In the genomic region with DNA sequence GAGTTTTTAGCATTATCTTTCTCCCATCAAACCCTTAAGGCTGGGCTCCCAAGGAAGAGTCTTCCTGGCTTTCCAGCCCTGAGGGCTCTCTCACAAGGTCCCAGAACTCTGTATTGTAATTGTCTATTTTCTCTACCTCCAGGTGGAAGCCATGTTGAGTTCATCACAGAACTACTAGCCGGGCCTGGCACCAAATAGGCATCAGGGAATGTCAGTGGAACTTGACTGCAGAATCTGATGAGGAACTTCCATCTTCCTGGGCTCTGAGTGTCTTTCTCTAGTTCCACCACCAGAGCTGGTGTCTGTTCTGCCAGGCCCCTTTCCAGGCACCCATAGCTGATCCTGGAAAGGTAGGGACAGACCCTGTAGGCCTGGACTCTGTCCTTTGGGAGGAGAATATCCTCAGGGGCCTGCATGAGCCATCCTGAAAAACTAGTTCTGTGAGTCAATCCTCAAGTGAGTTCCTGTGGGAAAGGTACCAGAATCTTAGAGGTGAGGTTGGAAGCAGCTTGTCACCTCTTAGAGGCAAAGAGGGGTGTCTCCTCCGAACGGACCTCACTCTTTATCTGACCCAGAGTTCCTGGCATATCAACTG, we compare ENCODE assay signal across 23 cellular contexts. TPM values are rescaled to one million over a fixed set of nuclear protein-coding genes. Genes with fewer than 3 reads are reported as not detected.
DNase-seq lines count a peak whose midpoint lies in the region; ATAC-seq and TF ChIP-seq lines count a peak whose summit lies in the region.
"Had no signal": no experiment of that assay in that cellular context is flagged by ENCODE, and none has a peak within 500 bp of the region (broad histone marks: within the 10 kb centered on the region; RNA-seq: fewer than 3 reads in every experiment).

No MANE protein-coding gene starts in this region.

- BruUV-seq in Calu3 (replicated peaks; lab: Mats Ljungman, UMichigan), result no TSS peak
- no TSS peak for BruUV-seq in IMR-90 (replicated peaks; lab: Mats Ljungman, UMichigan)

- H3K4ac ChIP-seq in IMR-90 (ENCODE audit: low read depth, low read length) (0 out of 2 replicates have a peak overlapping the region, but pooled peaks have one; percentile 35), mesendoderm (ENCODE audit: low read depth, low read length) (no peak overlapping the region)

- peaks cover 2% of the 10 kb centered on the region for H3K9me3 Mint-ChIP-seq in Calu3 (ENCODE audit: low read depth, unreplicated experiment)
- H3K9me3 Mint-ChIP-seq in activated T-helper 2 cell treated with anti-CD3 and anti-CD28 coated beads, Interferon-gamma antibody, Interleukin-2, Interleukin-4, amounts not matched to agents 10 μg/mL and 5 μg/mL and 100 μg/mL, durations not matched to agents 14 hours and 24 hours and 36 hours, result no peaks in the 10 kb centered on the region
- H3K9me3 Mint-ChIP-seq: activated naive CD4-positive, alpha-beta T cell treated with anti-CD3 and anti-CD28 coated beads, Interleukin-2, amount 10 ng/mL, durations not matched to agents 7 days and 5 days; activated T-cell treated with anti-CD3 and anti-CD28 coated beads, Interleukin-2, amount 50 U/mL, for 72 hours; immature natural killer cell; stimulated activated naive CD8-positive, alpha-beta T cell treated with anti-CD3 and anti-CD28 coated beads, Interleukin-15, amount 100 ng/mL, for 72 hours had no signal

- H3K9me1 ChIP-seq in IMR-90 (ENCODE audit: insufficient read depth, low read length), result no peaks in the 10 kb centered on the region; the same call in none of the 2 replicates

- H3K14ac ChIP-seq in IMR-90 (replicated peaks; ENCODE audit: low read depth, low read length), result peak overlapping the region; percentile 35; the same call in 1 of the 2 replicates

- peaks cover 55% of the 10 kb centered on the region for H3K4me1 Mint-ChIP-seq in Calu3 (ENCODE audit: low read depth, unreplicated experiment)
- H3K4me1 Mint-ChIP-seq in activated T-helper 2 cell treated with anti-CD3 and anti-CD28 coated beads, Interferon-gamma antibody, Interleukin-2, Interleukin-4, amounts not matched to agents 10 μg/mL and 5 μg/mL and 100 μg/mL, durations not matched to agents 14 hours and 24 hours and 36 hours (ENCODE audit: low read depth), result peaks cover 5% of the 10 kb centered on the region

- H2AFZ ChIP-seq in IMR-90 (replicated peaks; ENCODE audit: low read length, poor library complexity), result peak overlapping the region; percentile 10
- H2AFZ ChIP-seq: hepatocyte had no signal

- H3K27ac ChIP-seq in IMR-90 (ENCODE audit: insufficient read depth, low read length) (no peak overlapping the region), mesendoderm (ENCODE audit: low read depth, low read length) (no peak overlapping the region)
- H3K27ac ChIP-seq: cardiac muscle cell, hepatocyte, KMS-11, transverse colon had no signal

- H2BK120ac ChIP-seq in IMR-90 (ENCODE audit: low read depth, low read length), result no peak overlapping the region
- H2BK120ac ChIP-seq in mesendoderm (ENCODE audit: low read depth, low read length), result no peak overlapping the region

- no peaks in the 10 kb centered on the region for H3K79me2 ChIP-seq in mesendoderm (ENCODE audit: control insufficient read depth, insufficient read depth, low read length)
- H3K79me2 ChIP-seq: hepatocyte had no signal

- H2AK5ac ChIP-seq in IMR-90 (ENCODE audit: low read depth, low read length), result no peak overlapping the region; the same call in 1 of the 2 replicates
- H2AK5ac ChIP-seq in mesendoderm (ENCODE audit: low read length), result no peak overlapping the region

- H3K18ac ChIP-seq in IMR-90 (ENCODE audit: low read depth, low read length) (no peak overlapping the region), mesendoderm (ENCODE audit: low read length) (no peak overlapping the region)

- no peak overlapping the region for H3K4me3 ChIP-seq in IMR-90 (ENCODE audit: insufficient read depth, low read depth, low read length)
- no peak overlapping the region for H3K4me3 ChIP-seq in choroid plexus epithelial cell (ENCODE audit: low read depth, low read length)
- H3K4me3 ChIP-seq in mesendoderm (ENCODE audit: low read length), result no peak overlapping the region
- H3K4me3 ChIP-seq: cardiac muscle cell, hepatocyte, transverse colon had no signal

- no peak overlapping the region; the same call in 1 of the 2 replicates for H3K23ac ChIP-seq in IMR-90 (ENCODE audit: low read depth, low read length)
- H3K23ac ChIP-seq in mesendoderm (ENCODE audit: low read length), result no peak overlapping the region

- no peaks in the 10 kb centered on the region for H4K20me1 ChIP-seq in IMR-90 (ENCODE audit: insufficient read depth, low read length)

- dilution Hi-C loops in IMR-90 (cut with HindIII; ENCODE audit: low sequenced_read_pairs, unreplicated experiment), result no loop called here

- H2BK20ac ChIP-seq in IMR-90 (ENCODE audit: low read depth, low read length), result no peak overlapping the region

- no peak overlapping the region for H2AK9ac ChIP-seq in IMR-90 (replicated peaks; ENCODE audit: low read depth, low read length, poor library complexity)

- peak overlapping the region; percentile 9 for H3K27ac Mint-ChIP-seq in Calu3 (ENCODE audit: unreplicated experiment)
- no peak overlapping the region for H3K27ac Mint-ChIP-seq in activated T-helper 2 cell treated with anti-CD3 and anti-CD28 coated beads, Interferon-gamma antibody, Interleukin-2, Interleukin-4, amounts not matched to agents 10 μg/mL and 5 μg/mL and 100 μg/mL, durations not matched to agents 14 hours and 24 hours and 36 hours
- H3K27ac Mint-ChIP-seq: activated naive CD4-positive, alpha-beta T cell treated with anti-CD3 and anti-CD28 coated beads, Interleukin-2, amount 10 ng/mL, durations not matched to agents 7 days and 5 days; activated T-cell treated with anti-CD3 and anti-CD28 coated beads, Interleukin-2, amount 50 U/mL, for 72 hours; immature natural killer cell; stimulated activated naive CD8-positive, alpha-beta T cell treated with anti-CD3 and anti-CD28 coated beads, Interleukin-15, amount 100 ng/mL, for 72 hours had no signal

- no peaks in the 10 kb centered on the region for H3K36me3 ChIP-seq in IMR-90 (ENCODE audit: control insufficient read depth, insufficient read depth, low read length)
- H3K36me3 ChIP-seq in mesendoderm (ENCODE audit: control insufficient read depth, insufficient read depth, low read length), result no peaks in the 10 kb centered on the region
- H3K36me3 ChIP-seq: cardiac muscle cell, transverse colon had no signal

- no peak overlapping the region for H3K4me3 Mint-ChIP-seq in Calu3 (ENCODE audit: low read depth, unreplicated experiment)
- H3K4me3 Mint-ChIP-seq in activated T-helper 2 cell treated with anti-CD3 and anti-CD28 coated beads, Interferon-gamma antibody, Interleukin-2, Interleukin-4, amounts not matched to agents 10 μg/mL and 5 μg/mL and 100 μg/mL, durations not matched to agents 14 hours and 24 hours and 36 hours (ENCODE audit: low read depth), result no peak overlapping the region
- H3K4me3 Mint-ChIP-seq: activated naive CD4-positive, alpha-beta T cell treated with anti-CD3 and anti-CD28 coated beads, Interleukin-2, amount 10 ng/mL, durations not matched to agents 7 days and 5 days; activated T-cell treated with anti-CD3 and anti-CD28 coated beads, Interleukin-2, amount 50 U/mL, for 72 hours; CD14-positive monocyte; immature natural killer cell; stimulated activated naive CD8-positive, alpha-beta T cell treated with anti-CD3 and anti-CD28 coated beads, Interleukin-15, amount 100 ng/mL, for 72 hours had no signal

- WGBS in IMR-90 (ENCODE audit: extremely low coverage in 2 of 2, insufficient read length in 1 of 2), 2 experiments, result no CpG with 5 or more reads among the region's 3 CpGs
- no CpG with 5 or more reads among the region's 3 CpGs for WGBS in mesendoderm (ENCODE audit: extremely low coverage, insufficient coverage, low lambda C conversion rate)

- H3K56ac ChIP-seq in IMR-90 (ENCODE audit: extremely low read depth, insufficient read depth, low read length) (no peak overlapping the region), mesendoderm (ENCODE audit: low read length) (no peak overlapping the region)

- CTCF ChIA-PET in Calu3 (lab: Charles Lee), result interaction anchor here (1.2 to 1.6 kb wide), 4 partner anchors 11 to 28 kb away, joined by 3 to 7 read pairs (median 5); partner anchors contain the start of gene TOP1
- CTCF ChIA-PET in IMR-90 (lab: Yijun Ruan, JAX), result interaction anchor here (0.6 to 1.3 kb wide), 2 partner anchors 14 to 68 kb away, joined by 4 to 7 read pairs; no protein-coding TSS in a partner anchor

- H3K36me3 Mint-ChIP-seq in Calu3 (ENCODE audit: insufficient read depth, unreplicated experiment), result peaks cover 3% of the 10 kb centered on the region
- H3K36me3 Mint-ChIP-seq in activated T-helper 2 cell treated with anti-CD3 and anti-CD28 coated beads, Interferon-gamma antibody, Interleukin-2, Interleukin-4, amounts not matched to agents 10 μg/mL and 5 μg/mL and 100 μg/mL, durations not matched to agents 14 hours and 24 hours and 36 hours (ENCODE audit: low read depth), result no peaks in the 10 kb centered on the region
- H3K36me3 Mint-ChIP-seq: activated naive CD4-positive, alpha-beta T cell treated with anti-CD3 and anti-CD28 coated beads, Interleukin-2, amount 10 ng/mL, durations not matched to agents 7 days and 5 days; CD14-positive monocyte had no signal

- H4K8ac ChIP-seq in IMR-90 (ENCODE audit: low read depth in 2 of 2, low read length in 2 of 2) (no peak overlapping the region), mesendoderm (ENCODE audit: low read depth, low read length) (no peak overlapping the region)

- H3K27me3 ChIP-seq in IMR-90 (ENCODE audit: control insufficient read depth, insufficient read depth, low read length) (peaks cover 2% of the 10 kb centered on the region; the same call in 1 of the 2 replicates), mesendoderm (ENCODE audit: insufficient read depth, low read length, poor library complexity) (no peaks in the 10 kb centered on the region)
- H3K27me3 ChIP-seq: cardiac muscle cell, hepatocyte, transverse colon had no signal

- intact Hi-C loops in Calu3 (cut with micrococcal nuclease; ENCODE audit: unreplicated experiment), result no loop called here
- intact Hi-C loops in IMR-90 (cut with micrococcal nuclease), result no loop called here
- intact Hi-C loops in activated T-helper 2 cell treated with anti-CD3 and anti-CD28 coated beads, Interferon-gamma antibody, Interleukin-2, Interleukin-4, amounts not matched to agents 10 μg/mL and 5 μg/mL and 100 μg/mL, durations not matched to agents 14 hours and 24 hours and 36 hours (cut with micrococcal nuclease), result no loop called here

- H3K9ac ChIP-seq in IMR-90 (ENCODE audit: low read depth, low read length) (no peak overlapping the region), mesendoderm (ENCODE audit: low read length) (no peak overlapping the region)
- H3K9ac ChIP-seq: KMS-11 had no signal

- no peak overlapping the region for H4K5ac ChIP-seq in IMR-90 (ENCODE audit: low read depth, low read length)
- H4K5ac ChIP-seq in mesendoderm (ENCODE audit: low read length), result no peak overlapping the region

- H3K4me1 ChIP-seq in IMR-90 (ENCODE audit: control insufficient read depth, insufficient read depth, low read length) (peaks cover 3% of the 10 kb centered on the region), mesendoderm (ENCODE audit: control insufficient read depth, low read depth, low read length) (no peaks in the 10 kb centered on the region)

- no peaks in the 10 kb centered on the region for H3K9me3 ChIP-seq in IMR-90 (ENCODE audit: control insufficient read depth, insufficient read depth, low read length)
- H3K9me3 ChIP-seq: transverse colon had no signal

- ATAC-seq in IMR-90 (ENCODE audit: low read depth), result no peak
- ATAC-seq: activated T-cell treated with anti-CD3 and anti-CD28 coated beads, Interleukin-2, amount 50 U/mL, for 72 hours; stimulated activated naive CD8-positive, alpha-beta T cell treated with anti-CD3 and anti-CD28 coated beads, Interleukin-15, amount 100 ng/mL, for 72 hours had no signal

- no peak for TF ChIP-seq CTCF in Calu3 (IDR thresholded peaks at IDR 0.05; ENCODE audit: unreplicated experiment)
- no peak for TF ChIP-seq CTCF in IMR-90 (conservative IDR thresholded peaks at IDR 0.05; ENCODE audit: low read depth, low read length)
- peak; percentile 2 for TF ChIP-seq CTCF in choroid plexus epithelial cell (conservative IDR thresholded peaks at IDR 0.05; ENCODE audit: low read depth, low read length)

- POLR2A ChIA-PET in IMR-90 (lab: Charles Lee; ENCODE audit: unreplicated experiment), result no interaction called here

- H2BK15ac ChIP-seq in IMR-90 (ENCODE audit: low read depth, low read length), result no peak overlapping the region
- no peak overlapping the region for H2BK15ac ChIP-seq in mesendoderm (replicated peaks; ENCODE audit: low read depth)

- DNase-seq in Calu3 (peak; percentile 47), IMR-90 (no peak), choroid plexus epithelial cell (ENCODE audit: low read depth) (no peak), mesendoderm (peak; percentile 31), KG1 (lab: John Stamatoyannopoulos, UW) (no peak), EL (no peak), SW480 (ENCODE audit: low spot score) (no peak)
- no peak for DNase-seq in activated T-helper 2 cell treated with anti-CD3 and anti-CD28 coated beads, Interferon-gamma antibody, Interleukin-2, Interleukin-4, amounts not matched to agents 10 μg/mL and 5 μg/mL and 100 μg/mL, durations not matched to agents 14 hours and 24 hours and 36 hours (ENCODE audit: low spot score)
- DNase-seq: activated naive CD4-positive, alpha-beta T cell treated with anti-CD3 and anti-CD28 coated beads, Interleukin-2, amount 10 ng/mL, durations not matched to agents 7 days and 5 days; activated T-cell treated with anti-CD3 and anti-CD28 coated beads, Interleukin-2, amount 50 U/mL, for 72 hours; amygdala; dermis blood vessel endothelial cell; HCEC 1CT; immature natural killer cell; NCI-H187; NCI-H526; retina; stimulated activated naive CD8-positive, alpha-beta T cell treated with anti-CD3 and anti-CD28 coated beads, Interleukin-15, amount 100 ng/mL, for 72 hours; transverse colon had no signal

- no peaks in the 10 kb centered on the region; a peak in 1 of 4 replicates for H3K79me1 ChIP-seq in IMR-90 (ENCODE audit: low read depth in 1 of 2, low read length in 2 of 2)
- H3K79me1 ChIP-seq in mesendoderm (ENCODE audit: low read length), result no peaks in the 10 kb centered on the region

- H3K4me2 ChIP-seq in IMR-90 (ENCODE audit: low read depth, low read length) (no peak overlapping the region), mesendoderm (ENCODE audit: low read length) (no peak overlapping the region)
- H3K4me2 ChIP-seq: hepatocyte, KMS-11 had no signal

- TF ChIP-seq POLR2A in IMR-90 (IDR thresholded peaks at IDR 0.05; ENCODE audit: low read depth, low read length), result no peak

- TF ChIP-seq RAD21 in IMR-90 (IDR thresholded peaks at IDR 0.05; ENCODE audit: low read length), result no peak

- H3K27me3 Mint-ChIP-seq in Calu3 (ENCODE audit: unreplicated experiment), result no peaks in the 10 kb centered on the region
- peaks cover 2% of the 10 kb centered on the region for H3K27me3 Mint-ChIP-seq in activated T-helper 2 cell treated with anti-CD3 and anti-CD28 coated beads, Interferon-gamma antibody, Interleukin-2, Interleukin-4, amounts not matched to agents 10 μg/mL and 5 μg/mL and 100 μg/mL, durations not matched to agents 14 hours and 24 hours and 36 hours (ENCODE audit: low read depth)
- H3K27me3 Mint-ChIP-seq: stimulated activated naive CD8-positive, alpha-beta T cell treated with anti-CD3 and anti-CD28 coated beads, Interleukin-15, amount 100 ng/mL, for 72 hours had no signal

- peak overlapping the region; percentile 11; the same call in 1 of the 2 replicates for H4K91ac ChIP-seq in IMR-90 (ENCODE audit: insufficient read depth, low read depth, low read length)

- in situ Hi-C loops in IMR-90 (cut with MboI; ENCODE audit: low sequenced_read_pairs), result no loop called here

- H2BK5ac ChIP-seq in IMR-90 (ENCODE audit: low read depth, low read length, poor library complexity, severe bottlenecking), result no peak overlapping the region
- no peak overlapping the region for H2BK5ac ChIP-seq in mesendoderm (ENCODE audit: low read length)

RNA-seq across cellular contexts. Expression of gene TOP1, which starts 11.1 kb away (rescaled TPM):
- 129 and 152 TPM in 2 replicates for total RNA-seq in Calu3 (2022)
- total RNA-seq in IMR-90 (2012; rRNA removed), result 14.0 and 20.8 TPM in 2 replicates
- 14.7 and 21.5 TPM in 2 replicates for polyA plus RNA-seq in IMR-90 (2012; rRNA removed)
- polyA plus RNA-seq in IMR-90 (2012; cell fraction: cytosol; rRNA removed), result 3.9 and 6.4 TPM in 2 replicates
- 3.2 and 18.6 TPM in 2 replicates for polyA plus RNA-seq in IMR-90 (2012; cell fraction: nucleus; rRNA removed; ENCODE audit: low replicate concordance)
- polyA plus RNA-seq in mesendoderm (2013, experiment 1 of 2), result 172 TPM
- 171 TPM for polyA plus RNA-seq in mesendoderm (2013, experiment 2 of 2)
- 116 and 118 TPM in 2 replicates for total RNA-seq in activated T-helper 2 cell treated with anti-CD3 and anti-CD28 coated beads, Interferon-gamma antibody, Interleukin-2, Interleukin-4, amounts not matched to agents 10 μg/mL and 5 μg/mL and 100 μg/mL, durations not matched to agents 14 hours and 24 hours and 36 hours

Comparison
In these comparisons a context has a peak if more than half of its experiments do, and no peak if none do; other contexts are left out.
1. DNase-seq: peak in Calu3 (single experiment) and mesendoderm (single experiment); none in IMR-90 (single experiment), choroid plexus epithelial cell (single experiment), KG1 (single experiment), activated T-helper 2 cell treated with anti-CD3 and anti-CD28 coated beads, Interferon-gamma antibody, Interleukin-2, Interleukin-4, amounts not matched to agents 10 μg/mL and 5 μg/mL and 100 μg/mL, durations not matched to agents 14 hours and 24 hours and 36 hours (single experiment), EL (single experiment) and SW480 (single experiment).